Comparison of ENCODE assay signal across 20 cellular contexts in genomic region chr15:68434021-68434420, GRCh38. TPM values are rescaled to one million over a fixed set of nuclear protein-coding genes. Genes with fewer than 3 reads are reported as not detected.
DNase-seq lines count a peak whose midpoint lies in the region; ATAC-seq and TF ChIP-seq lines count a peak whose summit lies in the region.
"Had no signal": no experiment of that assay in that cellular context is flagged by ENCODE, and none has a peak within 500 bp of the region (broad histone marks: within the 10 kb centered on the region; RNA-seq: fewer than 3 reads in every experiment).

No MANE protein-coding gene starts in this region.

- in situ Hi-C loops in brain microvascular endothelial cell (cut with HindIII; ENCODE audit: low pct_ligation_motif_present, low sequenced_read_pairs), result no loop called here

- no peak for TF ChIP-seq CTCF in brain microvascular endothelial cell (IDR thresholded peaks at IDR 0.05; ENCODE audit: low read depth, low read length, missing control alignments)

- ATAC-seq in left lobe of liver, result no peak
- ATAC-seq: HCT116, HepG2 had no signal

- no peak overlapping the region for H3K27ac ChIP-seq in brain microvascular endothelial cell

- no peaks in the 10 kb centered on the region for H3K27me3 ChIP-seq in brain microvascular endothelial cell (replicated peaks)

- DNase-seq in D341Med (ENCODE audit: low spot score), result peak; percentile 20
- DNase-seq in activated CD8-positive, alpha-beta memory T cell treated with anti-CD3 and anti-CD28 coated beads, Interleukin-2, amount 50 U/mL, for 48 hours, result peak; percentile 10
- DNase-seq in left lobe of liver (ENCODE audit: low spot score), result peak; percentile 28
- DNase-seq in ureter (ENCODE audit: low spot score), result peak; percentile 30
- no peak for DNase-seq in H4 (ENCODE audit: low spot score)
- no peak for DNase-seq in brain microvascular endothelial cell
- DNase-seq in DMS 273 (lab: John Stamatoyannopoulos, UW; ENCODE audit: unreplicated experiment), result no peak
- DNase-seq: ACHN; CD4-positive, alpha-beta T cell; KG1; NCI-H1417 treated with DMSO at 0.1 percent for 48 hours; NCI-H2029; NCI-H2171; NCI-H446; NCI-H69; NK-92 treated with Interleukin-12 subunit alpha and Interleukin-12 subunit beta, amount 100 ng/mL, for 24 hours; RPMI8226 had no signal

- no peaks in the 10 kb centered on the region for H3K36me3 ChIP-seq in brain microvascular endothelial cell (replicated peaks)

- H3K4me3 ChIP-seq in brain microvascular endothelial cell (ENCODE audit: low read depth, low read length), result no peak overlapping the region

RNA-seq across cellular contexts. Expression of gene ITGA11, which starts 2.1 kb away (rescaled TPM):
- total RNA-seq in left lobe of liver (0.88 TPM), ureter (22.8 TPM)
- 0.41 and 0.66 TPM in 2 replicates for total RNA-seq in H4 (2014; rRNA removed; shearing (Covaris generic))
- total RNA-seq: B cell, HepG2 had no signal

Comparison
In these comparisons a context has a peak if more than half of its experiments do, and no peak if none do; other contexts are left out.
1. DNase-seq: peak in D341Med (single experiment), activated CD8-positive, alpha-beta memory T cell treated with anti-CD3 and anti-CD28 coated beads, Interleukin-2, amount 50 U/mL, for 48 hours (single experiment), left lobe of liver (single experiment) and ureter (single experiment); none in H4 (single experiment), brain microvascular endothelial cell (single experiment) and DMS 273 (single experiment).
2. RNA of gene ITGA11, which starts 2.1 kb away (total RNA-seq): 22.8 TPM in ureter (single experiment); 0.88 TPM in left lobe of liver (single experiment) and 0.41 to 0.66 TPM in H4; every median in the first group is over 10 times any median in the second.